ENCODE assay signal across 9 cellular contexts in genomic region chr21:26389971-26390641, GRCh38.
DNase-seq lines count a peak whose midpoint lies in the region; ATAC-seq, FAIRE-seq and TF ChIP-seq lines count a peak whose summit lies in the region.
"Had no signal": no experiment of that assay in that cellular context is flagged by ENCODE, and none has a peak within 500 bp of the region (broad histone marks: within the 10 kb centered on the region; RNA-seq: fewer than 3 reads in every experiment).

No MANE protein-coding gene starts in this region.

- H3K36me3 Mint-ChIP-seq in GM23338 (ENCODE audit: low read depth), result peaks cover 7% of the 10 kb centered on the region; the same call in 1 of the 3 replicates
- no peaks in the 10 kb centered on the region for H3K36me3 Mint-ChIP-seq in CD8-positive, alpha-beta T cell

- no peaks in the 10 kb centered on the region for H3K9me2 ChIP-seq in GM23338 (ENCODE audit: insufficient read depth)

- peak overlapping the region; percentile 87 for H3K27ac ChIP-seq in foreskin keratinocyte
- H3K27ac ChIP-seq in GM23338 (ENCODE audit: low read depth), result no peak overlapping the region
- H3K27ac ChIP-seq in CD8-positive, alpha-beta T cell (ENCODE audit: low read depth, low read length), result no peak overlapping the region
- H3K27ac ChIP-seq: C4-2B had no signal

- no peaks in the 10 kb centered on the region for H3F3A ChIP-seq in GM23338 (replicated peaks; ENCODE audit: low read depth)

- H3K4me2 ChIP-seq in GM23338, result no peak overlapping the region

- DNase-seq in AG20443 (ENCODE audit: low spot score), result peak; percentile 43
- DNase-seq in RCC 7860 (ENCODE audit: low spot score), result peak; percentile 96
- DNase-seq in foreskin keratinocyte, result peak; percentile 100
- no peak for DNase-seq in GM23338 (ENCODE audit: low spot score)
- DNase-seq in T-helper 9 cell, result no peak
- no peak for DNase-seq in CD8-positive, alpha-beta T cell

- no peaks in the 10 kb centered on the region for H4K20me1 ChIP-seq in GM23338 (replicated peaks; ENCODE audit: insufficient read depth)

- H2AFZ ChIP-seq in GM23338, result no peak overlapping the region

- no peaks in the 10 kb centered on the region for H3K4me1 Mint-ChIP-seq in GM23338
- no peaks in the 10 kb centered on the region for H3K4me1 Mint-ChIP-seq in CD8-positive, alpha-beta T cell (ENCODE audit: low read depth)

- H3K36me3 ChIP-seq in GM23338 (ENCODE audit: insufficient read depth), result no peaks in the 10 kb centered on the region
- no peaks in the 10 kb centered on the region for H3K36me3 ChIP-seq in CD8-positive, alpha-beta T cell (ENCODE audit: insufficient read depth, low read length)

- peaks cover 5% of the 10 kb centered on the region for H3K27me3 Mint-ChIP-seq in GM23338 (ENCODE audit: insufficient read depth, low read depth, poor library complexity)
- no peaks in the 10 kb centered on the region for H3K27me3 Mint-ChIP-seq in CD8-positive, alpha-beta T cell (ENCODE audit: low read depth)

- FAIRE-seq in RCC 7860 (lab: Jason Lieb, UNC), result peak; percentile 26

- H3K9me3 Mint-ChIP-seq in GM23338, result peaks cover 22% of the 10 kb centered on the region
- no peaks in the 10 kb centered on the region for H3K9me3 Mint-ChIP-seq in CD8-positive, alpha-beta T cell

- intact Hi-C loops in CD8-positive, alpha-beta T cell (cut with DNase I, micrococcal nuclease), result no loop called here

- H3K4me1 ChIP-seq in foreskin keratinocyte (peaks cover 45% of the 10 kb centered on the region), GM23338 (ENCODE audit: insufficient read depth) (no peaks in the 10 kb centered on the region)
- H3K4me1 ChIP-seq in CD8-positive, alpha-beta T cell (ENCODE audit: insufficient read depth, low read length), result no peaks in the 10 kb centered on the region

- peak; percentile 49 for ATAC-seq in HG03060 (IDR thresholded peaks at IDR 0.05; ENCODE audit: low read depth, unreplicated experiment)
- ATAC-seq in foreskin keratinocyte, result peak; percentile 92
- ATAC-seq in HG02678 (IDR thresholded peaks at IDR 0.05; ENCODE audit: unreplicated experiment), result no peak
- ATAC-seq in GM23338, result no peak
- ATAC-seq in CD8-positive, alpha-beta T cell, result no peak

- no peak for TF ChIP-seq CTCF in foreskin keratinocyte (conservative IDR thresholded peaks at IDR 0.05)
- no peak for TF ChIP-seq CTCF in GM23338 (conservative IDR thresholded peaks at IDR 0.05; ENCODE audit: low read depth in 2 of 2)
- no peak for TF ChIP-seq CTCF in CD8-positive, alpha-beta T cell (IDR thresholded peaks at IDR 0.05)

- H3K27ac Mint-ChIP-seq in GM23338, result no peak overlapping the region
- no peak overlapping the region for H3K27ac Mint-ChIP-seq in CD8-positive, alpha-beta T cell

- no peaks in the 10 kb centered on the region for H3K9me3 ChIP-seq in CD8-positive, alpha-beta T cell (ENCODE audit: low read length)

- CTCF ChIA-PET in CD8-positive, alpha-beta T cell (lab: Charles Lee), result no interaction called here

- H3K27me3 ChIP-seq in foreskin keratinocyte (no peaks in the 10 kb centered on the region), GM23338 (ENCODE audit: insufficient read depth) (no peaks in the 10 kb centered on the region)
- H3K27me3 ChIP-seq in CD8-positive, alpha-beta T cell (ENCODE audit: insufficient read depth, low read length), result no peaks in the 10 kb centered on the region

- no peak overlapping the region for H3K4me3 ChIP-seq in GM23338
- no peak overlapping the region for H3K4me3 ChIP-seq in CD8-positive, alpha-beta T cell (ENCODE audit: low read depth, low read length)

- POLR2A ChIA-PET in CD8-positive, alpha-beta T cell (lab: Charles Lee), result no interaction called here

- H3K79me2 ChIP-seq in GM23338 (replicated peaks; ENCODE audit: insufficient read depth), result no peaks in the 10 kb centered on the region

- H3K4me3 Mint-ChIP-seq in GM23338, result no peak overlapping the region
- H3K4me3 Mint-ChIP-seq in CD8-positive, alpha-beta T cell, result no peak overlapping the region

TF ChIP-seq in GM23338, 12 proteins besides CTCF, POLR2A, EP300 and RAD21 (continues in another document):
- no peak for TF ChIP-seq ZNF462 (CRISPR knock-in tag; IDR thresholded peaks at IDR 0.05)
- TF ChIP-seq CREB1 (CRISPR knock-in tag; IDR thresholded peaks at IDR 0.05; ENCODE audit: low read depth), result no peak
- no peak for TF ChIP-seq NANOG (IDR thresholded peaks at IDR 0.05; ENCODE audit: borderline replicate concordance)
- TF ChIP-seq STAT1 (IDR thresholded peaks at IDR 0.05; ENCODE audit: unreplicated experiment), result no peak
- TF ChIP-seq ETS1 (IDR thresholded peaks at IDR 0.05), result no peak

Comparison
In these comparisons a context has a peak if more than half of its experiments do, and no peak if none do; other contexts are left out.
1. DNase-seq: peak in AG20443 (single experiment), RCC 7860 (single experiment) and foreskin keratinocyte (2 of 2); none in GM23338 (single experiment), T-helper 9 cell (single experiment) and CD8-positive, alpha-beta T cell (0 of 7).
2. ATAC-seq: peak in HG03060 (single experiment) and foreskin keratinocyte (single experiment); none in HG02678 (single experiment), GM23338 (single experiment) and CD8-positive, alpha-beta T cell (single experiment).